In genomic region chr3:125918866-125919265, GRCh38 we compare ENCODE assay signal across 9 cellular contexts. TPM values are rescaled to one million over a fixed set of nuclear protein-coding genes. Genes with fewer than 3 reads are reported as not detected.
"Had no signal": no experiment of that assay in that cellular context is flagged by ENCODE, and none has a peak within 500 bp of the region (broad histone marks: within the 10 kb centered on the region; RNA-seq: fewer than 3 reads in every experiment).

No MANE protein-coding gene starts in this region.

RNA-seq across cellular contexts. Expression of gene ROPN1B, which starts 50.1 kb away (rescaled TPM):
- total RNA-seq: activated CD8-positive, alpha-beta memory T cell treated with anti-CD3 and anti-CD28 coated beads, Interleukin-2, amount 10 ng/mL, durations not matched to agents 7 days and 5 days; activated naive CD4-positive, alpha-beta T cell treated with anti-CD3 and anti-CD28 coated beads, Interleukin-2, amount 50 U/mL, for 72 hours; activated T-cell treated with anti-CD3 and anti-CD28 coated beads, Interleukin-2, amount 50 U/mL, for 4 hours; activated T-helper 2 cell treated with anti-CD3 and anti-CD28 coated beads, Interferon-gamma antibody, Interleukin-2, Interleukin-4, amounts not matched to agents 10 μg/mL and 5 μg/mL and 100 μg/mL, durations not matched to agents 14 hours and 24 hours and 36 hours; astrocyte; LHCN-M2; Peyer's patch; T-helper 17 cell had no signal
- polyA plus RNA-seq: IgD-negative memory B cell had no signal
